In the genomic region with DNA sequence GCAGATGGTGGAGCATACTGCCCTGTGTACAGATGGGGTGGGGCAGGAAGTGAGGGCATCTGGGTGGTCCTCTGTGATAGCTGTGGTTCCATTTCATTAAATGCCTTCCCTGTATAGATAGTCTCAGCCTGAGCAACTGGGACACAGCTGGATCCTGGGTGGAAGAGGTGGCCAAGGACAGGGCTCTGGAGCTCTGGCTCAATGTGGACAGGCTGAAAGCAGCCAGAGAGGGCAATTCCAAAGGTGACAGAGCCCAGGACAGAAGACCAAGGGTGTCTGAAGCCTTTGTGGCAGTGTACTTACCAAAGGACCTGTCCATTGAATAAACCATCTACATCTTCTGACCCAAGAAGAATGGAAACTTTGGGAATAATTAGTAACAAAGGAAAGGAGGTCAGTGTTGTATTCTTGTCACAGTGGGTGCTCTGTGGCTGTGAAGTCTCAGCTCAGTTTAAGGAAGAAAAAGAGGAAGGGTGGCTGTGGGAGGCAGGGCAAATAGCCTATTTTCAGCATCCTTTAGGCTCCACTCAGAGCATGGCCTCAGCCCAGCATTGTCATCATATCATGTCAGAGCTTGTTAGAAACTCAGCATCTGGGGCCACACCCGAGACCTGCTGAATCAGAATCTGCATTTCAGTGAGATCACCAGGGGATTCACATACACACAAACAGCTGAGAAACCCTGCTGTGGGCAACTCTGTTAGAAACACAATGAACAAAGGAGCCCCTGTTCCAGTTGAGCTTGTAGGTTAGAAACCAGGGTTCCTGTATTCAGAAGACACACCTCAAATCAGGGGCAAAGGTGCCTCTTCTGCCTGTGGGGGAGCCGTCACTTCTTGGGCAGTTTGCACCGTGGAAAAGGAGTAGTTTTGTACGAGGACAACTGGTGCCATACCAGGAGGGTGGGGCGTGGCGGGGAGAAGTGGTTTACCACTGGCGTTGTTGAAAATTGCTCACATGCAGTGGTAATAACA, we compare ENCODE assay signal across 9 cellular contexts.
A peak's percentile ranks its signal among the peaks of the same experiment; 100 is the strongest.
DNase-seq lines count a peak whose midpoint lies in the region; ATAC-seq and TF ChIP-seq lines count a peak whose summit lies in the region.
"Had no signal": no experiment of that assay in that cellular context is flagged by ENCODE, and none has a peak within 500 bp of the region (broad histone marks: within the 10 kb centered on the region; RNA-seq: fewer than 3 reads in every experiment).

No MANE protein-coding gene starts in this region.

- peak; percentile 41 for ATAC-seq in GM21528 (IDR thresholded peaks at IDR 0.05; ENCODE audit: low FRiP score, unreplicated experiment)

- no peak for TF ChIP-seq CTCF in esophagus muscularis mucosa (IDR thresholded peaks at IDR 0.05)

- peaks cover 12 to 50% (median 36%) of the 10 kb centered on the region in 4 donors for H3K36me3 ChIP-seq in esophagus muscularis mucosa

- peak; percentile 62 for DNase-seq in COR-L47 (lab: John Stamatoyannopoulos, UW)
- DNase-seq in LoVo (ENCODE audit: low spot score), result peak; percentile 88
- peak; percentile 37 for DNase-seq in activated T-cell treated with anti-CD3 and anti-CD28 coated beads for 4 hours
- peak; percentile 40 for DNase-seq in iris pigment epithelial cell (ENCODE audit: low read depth)
- peak; percentile 67 to 74 for DNase-seq in stimulated activated CD8-positive, alpha-beta memory T cell treated with anti-CD3 and anti-CD28 coated beads, Interleukin-15, amount 100 ng/mL, for 48 hours (ENCODE audit: low read depth in 2 of 2)
- no peak for DNase-seq in esophagus muscularis mucosa (ENCODE audit: extremely low spot score)
- DNase-seq in NCI-H510A (lab: John Stamatoyannopoulos, UW), result no peak

- no peaks in the 10 kb centered on the region for H3K9me3 ChIP-seq in esophagus muscularis mucosa
- H3K9me3 ChIP-seq: heart left ventricle had no signal

- H3K4me3 ChIP-seq in esophagus muscularis mucosa, result no peak overlapping the region
- H3K4me3 ChIP-seq: heart left ventricle had no signal

- TF ChIP-seq EP300 in esophagus muscularis mucosa (IDR thresholded peaks at IDR 0.05), result no peak

- intact Hi-C loops in esophagus muscularis mucosa (cut with DNase I), result no loop called here

- peaks cover 14 to 55% (median 48%) of the 10 kb centered on the region in 4 donors for H3K4me1 ChIP-seq in esophagus muscularis mucosa

- no peak for TF ChIP-seq POLR2A in esophagus muscularis mucosa (IDR thresholded peaks at IDR 0.05; ENCODE audit: low read depth)

- no peak overlapping the region for H3K27ac ChIP-seq in esophagus muscularis mucosa (replicated peaks in 1 of 4)

- no peaks in the 10 kb centered on the region for H3K27me3 ChIP-seq in esophagus muscularis mucosa
- H3K27me3 ChIP-seq: heart left ventricle had no signal

- 57% methylated on average over 7 of the region's 7 CpGs for WGBS in esophagus muscularis mucosa

Comparison
In these comparisons a context has a peak if more than half of its experiments do, and no peak if none do; other contexts are left out.
1. DNase-seq: peak in COR-L47 (single experiment), LoVo (single experiment), activated T-cell treated with anti-CD3 and anti-CD28 coated beads for 4 hours (single experiment), iris pigment epithelial cell (single experiment) and stimulated activated CD8-positive, alpha-beta memory T cell treated with anti-CD3 and anti-CD28 coated beads, Interleukin-15, amount 100 ng/mL, for 48 hours (2 of 2); none in esophagus muscularis mucosa (single experiment) and NCI-H510A (single experiment).